19 cellular contexts compared by ENCODE assay signal in the genomic region with DNA sequence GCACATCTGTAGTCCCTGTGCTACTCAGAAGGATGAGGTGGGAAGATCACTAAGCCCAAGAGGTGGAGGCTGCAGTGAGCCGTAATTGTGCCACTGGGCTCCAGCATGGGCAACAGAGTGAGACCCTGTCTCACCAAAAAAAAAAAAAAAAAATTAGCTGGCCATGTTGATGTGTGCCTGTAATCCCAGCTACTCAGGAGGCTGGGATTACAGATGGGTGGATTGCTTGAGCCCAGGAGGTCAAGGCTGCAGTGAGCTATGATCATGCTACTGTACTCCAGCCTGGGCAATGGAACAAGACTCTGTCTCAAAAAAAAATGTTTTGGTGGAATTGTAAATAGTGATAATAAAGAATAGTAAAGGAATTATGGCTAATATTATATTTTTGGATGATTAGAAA.
"Had no signal": no experiment of that assay in that cellular context is flagged by ENCODE, and none has a peak within 500 bp of the region (broad histone marks: within the 10 kb centered on the region; RNA-seq: fewer than 3 reads in every experiment).

No MANE protein-coding gene starts in this region.

- H3K4me3 ChIP-seq: SK-N-MC had no signal

- H3K27ac ChIP-seq: KMS-11, SK-N-MC, WERI-Rb-1 had no signal

- DNase-seq: activated CD4-positive, alpha-beta T cell treated with anti-CD3 and anti-CD28 coated beads for 36 hours; activated CD4-positive, alpha-beta T cell treated with anti-CD3 and anti-CD28 coated beads, Interleukin-2, amount 50 U/mL, for 1 hour; activated CD8-positive, alpha-beta memory T cell treated with anti-CD3 and anti-CD28 coated beads, Interleukin-2, amount 50 U/mL, for 48 hours; activated CD8-positive, alpha-beta T cell treated with anti-CD3 and anti-CD28 coated beads, Interleukin-2, amount 10 ng/mL, durations not matched to agents 7 days and 5 days; activated naive CD8-positive, alpha-beta T cell treated with anti-CD3 and anti-CD28 coated beads, Interleukin-2, amount 50 U/mL, for 24 hours; activated T-cell treated with anti-CD3 and anti-CD28 coated beads, Interleukin-2, amount 50 U/mL, for 1 hour; amygdala; NCI-H1417; NCI-H1694 treated with DMSO at 0.1 percent for 48 hours; NCI-H2029 treated with DMSO at 0.1 percent for 48 hours; NCI-H446 treated with DMSO at 0.1 percent for 48 hours; NCI-H524 treated with DMSO at 0.1 percent for 48 hours; NCI-H748 treated with DMSO at 0.1 percent for 48 hours; OCI-M1; RPMI8226; T-cell; WERI-Rb-1 had no signal
